ENCODE assay signal across 9 cellular contexts in the genomic region with DNA sequence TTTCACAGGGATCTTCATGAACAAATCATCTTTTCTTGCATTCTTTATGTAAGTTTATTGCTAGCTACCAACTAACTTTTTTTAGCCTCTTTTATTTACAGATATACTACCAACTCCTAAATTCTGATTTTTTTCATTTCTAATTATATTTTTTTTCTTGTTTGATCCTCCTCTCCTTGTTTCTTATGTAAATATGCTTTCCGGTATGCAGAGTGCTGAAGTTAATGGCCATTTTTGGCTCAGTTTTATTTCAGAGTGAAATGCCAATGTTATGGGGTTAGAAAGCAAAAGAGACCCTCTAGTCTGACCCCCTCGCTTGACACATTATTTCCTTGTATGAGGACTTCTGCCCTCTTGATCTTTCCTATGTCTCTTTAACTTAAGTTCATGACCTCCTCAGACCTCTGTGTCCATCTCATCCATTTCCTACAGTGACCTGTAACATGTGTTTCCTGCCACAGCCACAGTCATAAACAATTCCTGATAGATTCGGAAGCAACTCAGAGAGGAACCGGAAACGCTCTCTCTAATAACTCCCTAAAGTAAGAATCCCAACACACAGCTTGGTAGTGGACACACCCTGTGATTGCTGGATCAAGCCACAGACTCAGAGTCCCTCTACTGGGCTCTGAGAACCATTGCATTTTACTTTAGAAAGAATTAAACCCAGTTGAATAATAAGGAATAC. TPM values are rescaled to one million over a fixed set of nuclear protein-coding genes. Genes with fewer than 3 reads are reported as not detected.
A peak's percentile ranks its signal among the peaks of the same experiment; 100 is the strongest.
DNase-seq lines count a peak whose midpoint lies in the region; ATAC-seq, FAIRE-seq and TF ChIP-seq lines count a peak whose summit lies in the region.
"Had no signal": no experiment of that assay in that cellular context is flagged by ENCODE, and none has a peak within 500 bp of the region (broad histone marks: within the 10 kb centered on the region; RNA-seq: fewer than 3 reads in every experiment).

No MANE protein-coding gene starts in this region.

- POLR2A ChIA-PET in A673 (lab: Charles Lee; ENCODE audit: low non-redundant PET), result no interaction called here

- no peak overlapping the region for H3K4me2 ChIP-seq in parathyroid adenoma (ENCODE audit: low read length)

- TF ChIP-seq POLR2A in GM12891 (IDR thresholded peaks at IDR 0.05; ENCODE audit: low read depth, low read length), result no peak

- no peaks in the 10 kb centered on the region for H3K36me3 ChIP-seq in A673 (ENCODE audit: insufficient read depth, low read length, poor library complexity, severe bottlenecking)
- H3K36me3 ChIP-seq in parathyroid adenoma (ENCODE audit: control insufficient read depth, insufficient read depth, low read length), result no peaks in the 10 kb centered on the region

- no peak overlapping the region for H3K9ac ChIP-seq in parathyroid adenoma

- no peaks in the 10 kb centered on the region for H3K79me2 ChIP-seq in parathyroid adenoma

- peaks cover 36% of the 10 kb centered on the region for H3K4me1 Mint-ChIP-seq in HFFc6 (ENCODE audit: low read depth)

- intact Hi-C loops in A673 (cut with micrococcal nuclease; ENCODE audit: unreplicated experiment) (loop anchor here (2.0 kb wide), 1 partner anchor 88 kb away; a partner anchor contains a TSS), posterior vena cava (cut with DNase I) (loop anchor here (5.0 kb wide), 1 partner anchor 86 kb away; a partner anchor contains a TSS)

- H3K27me3 ChIP-seq in A673 (replicated peaks; ENCODE audit: insufficient read depth, low read depth, low read length, poor library complexity) (peaks cover 33% of the 10 kb centered on the region), parathyroid adenoma (ENCODE audit: control insufficient read depth, insufficient read depth, low read length) (no peaks in the 10 kb centered on the region)

- H3K9me3 Mint-ChIP-seq in HFFc6, result no peaks in the 10 kb centered on the region

- no peak for FAIRE-seq in GM12891 (lab: Jason Lieb, UNC)

- H3K27ac ChIP-seq in A673 (ENCODE audit: low read depth, low read length, poor library complexity, severe bottlenecking) (no peak overlapping the region), parathyroid adenoma (no peak overlapping the region)

- DNase-seq in A673 (ENCODE audit: low spot score) (peak; percentile 79), HFFc6 (peak; percentile 89), SW 1271 (lab: John Stamatoyannopoulos, UW) (peak; percentile 51 to 74), fibroblast of villous mesenchyme (ENCODE audit: low read depth) (peak; percentile 93), posterior vena cava (ENCODE audit: low spot score) (no peak), GM12891 (ENCODE audit: insufficient read length, low spot score) (no peak)

- H3K27ac Mint-ChIP-seq in HFFc6, result peak overlapping the region; percentile 76
- H3K27ac Mint-ChIP-seq: activated naive CD8-positive, alpha-beta T cell had no signal

- no TSS peak for BruUV-seq in A673 (replicated peaks; lab: Mats Ljungman, UMichigan)

- H3K9me3 ChIP-seq in A673 (ENCODE audit: low read depth, low read length, poor library complexity, severe bottlenecking), result no peaks in the 10 kb centered on the region
- no peaks in the 10 kb centered on the region for H3K9me3 ChIP-seq in parathyroid adenoma (ENCODE audit: control insufficient read depth, low read length)

- H2AFZ ChIP-seq in parathyroid adenoma, result no peak overlapping the region

- H3K27me3 Mint-ChIP-seq in HFFc6 (ENCODE audit: insufficient read depth), result no peaks in the 10 kb centered on the region

- ATAC-seq in HG03571 (IDR thresholded peaks at IDR 0.05; ENCODE audit: unreplicated experiment), result no peak

- H3K36me3 Mint-ChIP-seq in HFFc6 (ENCODE audit: low read depth), result peaks cover 12% of the 10 kb centered on the region; the same call in 1 of the 2 replicates

- H3K4me3 Mint-ChIP-seq in HFFc6, result peak overlapping the region; percentile 6
- H3K4me3 Mint-ChIP-seq: activated naive CD8-positive, alpha-beta T cell had no signal

- H3K4me3 ChIP-seq in A673 (ENCODE audit: low read depth, low read length, poor library complexity, severe bottlenecking), result no peak overlapping the region
- H3K4me3 ChIP-seq in fibroblast of villous mesenchyme (ENCODE audit: low read depth, low read length), result no peak overlapping the region
- no peak overlapping the region for H3K4me3 ChIP-seq in parathyroid adenoma (ENCODE audit: low read depth, low read length)

- TF ChIP-seq CTCF in A673 (conservative IDR thresholded peaks at IDR 0.05; ENCODE audit: low read depth, low read length) (peak; percentile 50), HFFc6 (IDR thresholded peaks at IDR 0.05) (peak; percentile 90), fibroblast of villous mesenchyme (IDR thresholded peaks at IDR 0.05; ENCODE audit: insufficient read depth, low read depth, low read length) (peak; percentile 93), parathyroid adenoma (IDR thresholded peaks at IDR 0.05) (peak; percentile 84)

- H3K4me1 ChIP-seq in A673 (ENCODE audit: insufficient read depth, low read length, poor library complexity, severe bottlenecking) (no peaks in the 10 kb centered on the region), parathyroid adenoma (peaks cover 5% of the 10 kb centered on the region)

- CTCF ChIA-PET in A673 (lab: Charles Lee), result interaction anchor here (1.0 kb wide), 1 partner anchor 87 kb away, joined by 3 read pairs; a partner anchor contains a TSS

TF ChIP-seq in GM12891, 5 proteins besides CTCF, POLR2A, EP300 and RAD21:
- TF ChIP-seq POLR2AphosphoS5 (IDR thresholded peaks at IDR 0.05; ENCODE audit: low read depth, low read length), result no peak
- TF ChIP-seq SPI1 (IDR thresholded peaks at IDR 0.05; ENCODE audit: low read depth, low read length), result no peak
- TF ChIP-seq TAF1 (IDR thresholded peaks at IDR 0.05; ENCODE audit: low read depth, low read length), result no peak
- no peak for TF ChIP-seq POU2F2 (IDR thresholded peaks at IDR 0.05; ENCODE audit: low read depth, low read length)
- TF ChIP-seq PAX5 (IDR thresholded peaks at IDR 0.05; ENCODE audit: insufficient read depth, low read length, severe bottlenecking), result no peak

RNA-seq across cellular contexts. Expression of a gene that starts 42.9 kb away (rescaled TPM):
- 0.21 and 0.46 TPM in 2 replicates for total RNA-seq in A673 (2021)
- 1 to 10 TPM; 3.2 to 7.5 (median 5.4) TPM for total RNA-seq in HFFc6 (2021; fragmentation: NEBNext Ultra II Directional; extraction: Animal tissue kit (Norgen Biotek cat#: 25700))
- 10.8 and 11.9 TPM in 2 replicates for total RNA-seq in fibroblast of villous mesenchyme
- 10 to 100 TPM; 17.9 to 30.3 TPM for total RNA-seq in posterior vena cava
- 0.05 TPM for polyA plus RNA-seq in GM12891 (2012; ENCODE audit: low read depth, missing spikeins)

Comparison
In these comparisons a context has a peak if more than half of its experiments do, and no peak if none do; other contexts are left out.
1. DNase-seq: peak in A673 (single experiment), HFFc6 (single experiment), SW 1271 (2 of 2) and fibroblast of villous mesenchyme (single experiment); none in posterior vena cava (single experiment) and GM12891 (single experiment).
2. Peak in every context shown above with its lines, with median percentiles within 50 percentile points of each other: CTCF ChIP-seq.